ENCODE assay signal across 8 cellular contexts in genomic region chr17:50139950-50140885, GRCh38. TPM values are rescaled to one million over a fixed set of nuclear protein-coding genes. Genes with fewer than 3 reads are reported as not detected.
DNase-seq lines count a peak whose midpoint lies in the region; ATAC-seq and TF ChIP-seq lines count a peak whose summit lies in the region.

No MANE protein-coding gene starts in this region.

- intact Hi-C loops in cardiac septum (cut with DNase I) = loop anchor here (2.0 kb wide), 1 partner anchor 21 kb away; no protein-coding TSS in a partner anchor

- TF ChIP-seq EP300 in Ishikawa (IDR thresholded peaks at IDR 0.05; ENCODE audit: borderline replicate concordance) = no peak

- no peak for ATAC-seq in GM21360 (IDR thresholded peaks at IDR 0.05; ENCODE audit: unreplicated experiment)

- peaks cover 9% of the 10 kb centered on the region for H3K36me3 Mint-ChIP-seq in activated naive CD8-positive, alpha-beta T cell

- H3K27ac Mint-ChIP-seq in activated naive CD8-positive, alpha-beta T cell = peak overlapping the region; percentile 70

- peak overlapping the region; percentile 48 for H3K4me3 Mint-ChIP-seq in activated naive CD8-positive, alpha-beta T cell

- DNase-seq in NCI-H82 (lab: John Stamatoyannopoulos, UW) (peak; percentile 85), NCI-H82 treated with DMSO at 0.1 percent for 48 hours (lab: John Stamatoyannopoulos, UW; ENCODE audit: unreplicated experiment) (no peak), SW480 (ENCODE audit: low spot score) (peak; percentile 77), cardiac septum (ENCODE audit: low spot score) (peak; percentile 93), retina (peak; percentile 86)

- H3K9me3 Mint-ChIP-seq in activated naive CD8-positive, alpha-beta T cell (ENCODE audit: low read depth) = no peaks in the 10 kb centered on the region

- H3K4me1 Mint-ChIP-seq in activated naive CD8-positive, alpha-beta T cell (ENCODE audit: low read depth) = peaks cover 59% of the 10 kb centered on the region

- no peaks in the 10 kb centered on the region for H3K27me3 Mint-ChIP-seq in activated naive CD8-positive, alpha-beta T cell

- TF ChIP-seq RAD21 in Ishikawa (IDR thresholded peaks at IDR 0.05; ENCODE audit: low read depth) = peak; percentile 62

TF ChIP-seq in Ishikawa, 13 proteins besides CTCF, POLR2A, EP300 and RAD21:
- TF ChIP-seq MAX (IDR thresholded peaks at IDR 0.05) (no peak), ZBTB7A (IDR thresholded peaks at IDR 0.05; ENCODE audit: low read depth) (no peak), FOXM1 (IDR thresholded peaks at IDR 0.05; ENCODE audit: borderline replicate concordance, low read depth) (no peak), TCF12 (IDR thresholded peaks at IDR 0.05; ENCODE audit: low read depth) (no peak), USF1 (IDR thresholded peaks at IDR 0.05) (no peak), EGR1 (IDR thresholded peaks at IDR 0.05) (no peak), CEBPB (IDR thresholded peaks at IDR 0.05) (no peak), TAF1 (IDR thresholded peaks at IDR 0.05; ENCODE audit: low read depth) (no peak), TEAD4 (IDR thresholded peaks at IDR 0.05) (no peak), YY1 (IDR thresholded peaks at IDR 0.05; ENCODE audit: low read depth) (no peak), REST (IDR thresholded peaks at IDR 0.05; ENCODE audit: low read depth) (no peak), NFIC (IDR thresholded peaks at IDR 0.05) (no peak), CREB1 (IDR thresholded peaks at IDR 0.05; ENCODE audit: low read depth) (no peak)

RNA-seq across cellular contexts. Expression of gene SAMD14, which starts 10.3 kb away (rescaled TPM):
- 4.4 TPM for total RNA-seq in cardiac septum

RNA-seq across cellular contexts. Expression of gene PPP1R9B, which starts 10.3 kb away (rescaled TPM):
- 46.1 TPM for total RNA-seq in cardiac septum

RNA-seq across cellular contexts. Expression of gene SGCA, which starts 25.6 kb away (rescaled TPM):
- total RNA-seq in cardiac septum = 159 TPM

RNA-seq across cellular contexts. Expression of gene PDK2, which starts 45.1 kb away (rescaled TPM):
- 131 TPM for total RNA-seq in cardiac septum
